ENCODE assay signal across 1 cellular context in the genomic region with DNA sequence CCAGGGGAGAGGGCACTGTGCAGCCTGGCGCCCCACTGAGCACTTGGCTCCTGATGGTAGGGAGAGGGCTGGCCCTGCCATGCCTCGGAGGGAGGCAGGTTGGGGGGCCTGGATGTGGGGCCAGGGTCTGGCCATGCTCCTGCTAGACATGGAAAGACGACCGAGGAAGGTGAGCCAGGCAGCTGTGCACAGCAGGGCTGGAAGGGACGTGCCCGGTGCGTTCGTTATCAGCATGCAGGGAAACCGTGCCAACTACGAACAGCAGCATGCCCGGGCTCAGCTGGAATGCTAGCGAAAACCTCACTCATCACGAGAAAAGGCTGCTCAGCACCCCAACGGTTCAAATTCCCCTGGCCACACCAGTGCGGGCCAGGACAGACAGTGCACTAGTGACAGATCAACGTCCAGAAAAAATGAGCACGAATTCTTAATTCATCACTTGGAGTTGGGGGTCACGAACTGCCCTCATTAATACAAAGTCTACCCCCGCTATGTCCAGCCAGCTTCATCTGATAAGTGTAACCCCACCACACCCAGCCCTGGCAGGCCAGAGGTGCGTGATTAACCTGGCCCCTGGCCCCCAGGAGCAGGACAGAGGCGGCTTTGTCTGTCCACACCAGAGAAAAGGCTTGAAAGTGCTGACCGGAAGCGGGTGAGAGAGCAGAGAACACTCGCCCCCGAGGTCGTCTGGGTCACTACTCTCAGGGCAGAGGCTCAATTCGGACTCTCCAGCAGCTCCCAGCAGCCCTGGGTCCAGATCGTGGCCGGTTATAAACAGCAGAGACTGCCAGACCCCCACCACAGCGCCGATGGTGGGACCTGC.
A peak's percentile ranks its signal among the peaks of the same experiment; 100 is the strongest.
TF ChIP-seq lines count a peak whose summit lies in the region.

No MANE protein-coding gene starts in this region.

TF ChIP-seq in HepG2, 621 proteins besides CTCF, POLR2A, EP300 and RAD21 (continued from another document and continues in another):
- peak; percentile 76 for TF ChIP-seq HOXA3 (CRISPR knock-in tag; IDR thresholded peaks at IDR 0.05)
- no peak for TF ChIP-seq NR1H2 (CRISPR knock-in tag; IDR thresholded peaks at IDR 0.05; ENCODE audit: borderline replicate concordance, low read depth)
- TF ChIP-seq GPN1 (CRISPR knock-in tag; IDR thresholded peaks at IDR 0.05; ENCODE audit: borderline replicate concordance) = no peak
- TF ChIP-seq SIX4 (CRISPR knock-in tag; IDR thresholded peaks at IDR 0.05) = peak; percentile 47; the same call in 1 of the 2 replicates
- TF ChIP-seq, protein P1, sequence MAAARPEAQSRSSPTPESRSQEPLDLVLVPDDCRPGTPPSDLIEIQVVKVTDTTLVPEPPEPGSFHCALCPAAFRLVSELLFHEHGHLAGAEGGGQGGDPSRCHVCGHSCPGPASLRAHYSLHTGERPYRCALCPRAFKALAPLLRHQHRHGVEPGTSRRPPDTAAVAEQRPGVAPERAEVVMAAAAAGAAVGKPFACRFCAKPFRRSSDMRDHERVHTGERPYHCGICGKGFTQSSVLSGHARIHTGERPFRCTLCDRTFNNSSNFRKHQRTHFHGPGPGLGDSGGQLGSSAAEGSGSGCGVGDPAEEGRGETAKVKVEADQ (CRISPR knock-in tag; IDR thresholded peaks at IDR 0.05; ENCODE audit: borderline replicate concordance) = no peak
- no peak for TF ChIP-seq STAT5B (CRISPR knock-in tag; IDR thresholded peaks at IDR 0.05)
- TF ChIP-seq SP140L (CRISPR knock-in tag; IDR thresholded peaks at IDR 0.05; ENCODE audit: borderline replicate concordance) = no peak
- peak; percentile 96 for TF ChIP-seq RARA (CRISPR knock-in tag; IDR thresholded peaks at IDR 0.05)
- no peak for TF ChIP-seq ZNF558 (CRISPR knock-in tag; IDR thresholded peaks at IDR 0.05; ENCODE audit: borderline replicate concordance)
- no peak for TF ChIP-seq MZF1 (CRISPR knock-in tag; IDR thresholded peaks at IDR 0.05; ENCODE audit: borderline replicate concordance)
- no peak for TF ChIP-seq GZF1 (CRISPR knock-in tag; IDR thresholded peaks at IDR 0.05)
- TF ChIP-seq NBN (conservative IDR thresholded peaks at IDR 0.05) = no peak
- TF ChIP-seq TRIM24 (CRISPR knock-in tag; IDR thresholded peaks at IDR 0.05) = no peak
- TF ChIP-seq, protein P2, sequence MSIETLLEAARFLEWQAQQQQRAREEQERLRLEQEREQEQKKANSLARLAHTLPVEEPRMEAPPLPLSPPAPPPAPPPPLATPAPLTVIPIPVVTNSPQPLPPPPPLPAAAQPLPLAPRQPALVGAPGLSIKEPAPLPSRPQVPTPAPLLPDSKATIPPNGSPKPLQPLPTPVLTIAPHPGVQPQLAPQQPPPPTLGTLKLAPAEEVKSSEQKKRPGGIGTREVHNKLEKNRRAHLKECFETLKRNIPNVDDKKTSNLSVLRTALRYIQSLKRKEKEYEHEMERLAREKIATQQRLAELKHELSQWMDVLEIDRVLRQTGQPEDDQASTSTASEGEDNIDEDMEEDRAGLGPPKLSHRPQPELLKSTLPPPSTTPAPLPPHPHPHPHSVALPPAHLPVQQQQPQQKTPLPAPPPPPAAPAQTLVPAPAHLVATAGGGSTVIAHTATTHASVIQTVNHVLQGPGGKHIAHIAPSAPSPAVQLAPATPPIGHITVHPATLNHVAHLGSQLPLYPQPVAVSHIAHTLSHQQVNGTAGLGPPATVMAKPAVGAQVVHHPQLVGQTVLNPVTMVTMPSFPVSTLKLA (IDR thresholded peaks at IDR 0.05) = no peak
- TF ChIP-seq, protein P3, sequence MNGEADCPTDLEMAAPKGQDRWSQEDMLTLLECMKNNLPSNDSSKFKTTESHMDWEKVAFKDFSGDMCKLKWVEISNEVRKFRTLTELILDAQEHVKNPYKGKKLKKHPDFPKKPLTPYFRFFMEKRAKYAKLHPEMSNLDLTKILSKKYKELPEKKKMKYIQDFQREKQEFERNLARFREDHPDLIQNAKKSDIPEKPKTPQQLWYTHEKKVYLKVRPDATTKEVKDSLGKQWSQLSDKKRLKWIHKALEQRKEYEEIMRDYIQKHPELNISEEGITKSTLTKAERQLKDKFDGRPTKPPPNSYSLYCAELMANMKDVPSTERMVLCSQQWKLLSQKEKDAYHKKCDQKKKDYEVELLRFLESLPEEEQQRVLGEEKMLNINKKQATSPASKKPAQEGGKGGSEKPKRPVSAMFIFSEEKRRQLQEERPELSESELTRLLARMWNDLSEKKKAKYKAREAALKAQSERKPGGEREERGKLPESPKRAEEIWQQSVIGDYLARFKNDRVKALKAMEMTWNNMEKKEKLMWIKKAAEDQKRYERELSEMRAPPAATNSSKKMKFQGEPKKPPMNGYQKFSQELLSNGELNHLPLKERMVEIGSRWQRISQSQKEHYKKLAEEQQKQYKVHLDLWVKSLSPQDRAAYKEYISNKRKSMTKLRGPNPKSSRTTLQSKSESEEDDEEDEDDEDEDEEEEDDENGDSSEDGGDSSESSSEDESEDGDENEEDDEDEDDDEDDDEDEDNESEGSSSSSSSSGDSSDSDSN (CRISPR knock-in tag; IDR thresholded peaks at IDR 0.05) = peak; percentile 55
- peak; percentile 66; the same call in 1 of the 2 replicates for TF ChIP-seq KDM2A (CRISPR knock-in tag; IDR thresholded peaks at IDR 0.05; ENCODE audit: borderline replicate concordance, low read depth)
- TF ChIP-seq, protein P4, sequence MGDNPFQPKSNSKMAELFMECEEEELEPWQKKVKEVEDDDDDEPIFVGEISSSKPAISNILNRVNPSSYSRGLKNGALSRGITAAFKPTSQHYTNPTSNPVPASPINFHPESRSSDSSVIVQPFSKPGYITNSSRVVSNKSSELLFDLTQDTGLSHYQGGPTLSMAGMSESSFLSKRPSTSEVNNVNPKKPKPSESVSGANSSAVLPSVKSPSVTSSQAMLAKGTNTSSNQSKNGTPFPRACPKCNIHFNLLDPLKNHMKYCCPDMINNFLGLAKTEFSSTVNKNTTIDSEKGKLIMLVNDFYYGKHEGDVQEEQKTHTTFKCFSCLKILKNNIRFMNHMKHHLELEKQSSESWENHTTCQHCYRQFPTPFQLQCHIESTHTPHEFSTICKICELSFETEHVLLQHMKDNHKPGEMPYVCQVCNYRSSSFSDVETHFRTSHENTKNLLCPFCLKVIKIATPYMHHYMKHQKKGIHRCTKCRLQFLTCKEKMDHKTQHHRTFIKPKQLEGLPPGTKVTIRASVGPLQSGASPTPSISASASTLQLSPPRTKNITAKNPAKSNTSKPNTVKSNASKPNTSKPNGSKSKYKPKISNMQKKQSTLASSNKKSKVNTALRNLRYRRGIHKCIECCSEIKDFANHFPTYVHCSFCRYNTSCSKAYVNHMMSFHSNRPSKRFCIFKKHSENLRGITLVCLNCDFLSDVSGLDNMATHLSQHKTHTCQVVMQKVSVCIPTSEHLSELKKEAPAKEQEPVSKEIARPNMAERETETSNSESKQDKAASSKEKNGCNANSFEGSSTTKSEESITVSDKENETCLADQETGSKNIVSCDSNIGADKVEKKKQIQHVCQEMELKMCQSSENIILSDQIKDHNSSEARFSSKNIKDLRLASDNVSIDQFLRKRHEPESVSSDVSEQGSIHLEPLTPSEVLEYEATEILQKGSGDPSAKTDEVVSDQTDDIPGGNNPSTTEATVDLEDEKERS (CRISPR knock-in tag; IDR thresholded peaks at IDR 0.05) = no peak
- TF ChIP-seq SIN3A (IDR thresholded peaks at IDR 0.05; ENCODE audit: borderline replicate concordance, low read depth, low read length) = no peak
- TF ChIP-seq, protein P5, sequence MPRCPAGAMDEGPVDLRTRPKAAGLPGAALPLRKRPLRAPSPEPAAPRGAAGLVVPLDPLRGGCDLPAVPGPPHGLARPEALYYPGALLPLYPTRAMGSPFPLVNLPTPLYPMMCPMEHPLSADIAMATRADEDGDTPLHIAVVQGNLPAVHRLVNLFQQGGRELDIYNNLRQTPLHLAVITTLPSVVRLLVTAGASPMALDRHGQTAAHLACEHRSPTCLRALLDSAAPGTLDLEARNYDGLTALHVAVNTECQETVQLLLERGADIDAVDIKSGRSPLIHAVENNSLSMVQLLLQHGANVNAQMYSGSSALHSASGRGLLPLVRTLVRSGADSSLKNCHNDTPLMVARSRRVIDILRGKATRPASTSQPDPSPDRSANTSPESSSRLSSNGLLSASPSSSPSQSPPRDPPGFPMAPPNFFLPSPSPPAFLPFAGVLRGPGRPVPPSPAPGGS (CRISPR knock-in tag; IDR thresholded peaks at IDR 0.05) = no peak
- no peak for TF ChIP-seq TCF7L2 (IDR thresholded peaks at IDR 0.05; ENCODE audit: low read depth, low read length)
- no peak for TF ChIP-seq ZNF138 (CRISPR knock-in tag; IDR thresholded peaks at IDR 0.05; ENCODE audit: low read depth)
- TF ChIP-seq, protein P6, sequence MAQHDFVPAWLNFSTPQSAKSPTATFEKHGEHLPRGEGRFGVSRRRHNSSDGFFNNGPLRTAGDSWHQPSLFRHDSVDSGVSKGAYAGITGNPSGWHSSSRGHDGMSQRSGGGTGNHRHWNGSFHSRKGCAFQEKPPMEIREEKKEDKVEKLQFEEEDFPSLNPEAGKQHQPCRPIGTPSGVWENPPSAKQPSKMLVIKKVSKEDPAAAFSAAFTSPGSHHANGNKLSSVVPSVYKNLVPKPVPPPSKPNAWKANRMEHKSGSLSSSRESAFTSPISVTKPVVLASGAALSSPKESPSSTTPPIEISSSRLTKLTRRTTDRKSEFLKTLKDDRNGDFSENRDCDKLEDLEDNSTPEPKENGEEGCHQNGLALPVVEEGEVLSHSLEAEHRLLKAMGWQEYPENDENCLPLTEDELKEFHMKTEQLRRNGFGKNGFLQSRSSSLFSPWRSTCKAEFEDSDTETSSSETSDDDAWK (CRISPR knock-in tag; IDR thresholded peaks at IDR 0.05) = no peak
- no peak; the same call in 1 of the 2 replicates for TF ChIP-seq AHR (CRISPR knock-in tag; IDR thresholded peaks at IDR 0.05)
- no peak for TF ChIP-seq ZNF510 (CRISPR knock-in tag; IDR thresholded peaks at IDR 0.05; ENCODE audit: low read depth)
- TF ChIP-seq, protein P7, sequence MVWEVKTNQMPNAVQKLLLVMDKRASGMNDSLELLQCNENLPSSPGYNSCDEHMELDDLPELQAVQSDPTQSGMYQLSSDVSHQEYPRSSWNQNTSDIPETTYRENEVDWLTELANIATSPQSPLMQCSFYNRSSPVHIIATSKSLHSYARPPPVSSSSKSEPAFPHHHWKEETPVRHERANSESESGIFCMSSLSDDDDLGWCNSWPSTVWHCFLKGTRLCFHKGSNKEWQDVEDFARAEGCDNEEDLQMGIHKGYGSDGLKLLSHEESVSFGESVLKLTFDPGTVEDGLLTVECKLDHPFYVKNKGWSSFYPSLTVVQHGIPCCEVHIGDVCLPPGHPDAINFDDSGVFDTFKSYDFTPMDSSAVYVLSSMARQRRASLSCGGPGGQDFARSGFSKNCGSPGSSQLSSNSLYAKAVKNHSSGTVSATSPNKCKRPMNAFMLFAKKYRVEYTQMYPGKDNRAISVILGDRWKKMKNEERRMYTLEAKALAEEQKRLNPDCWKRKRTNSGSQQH (CRISPR knock-in tag; IDR thresholded peaks at IDR 0.05; ENCODE audit: low read depth) = no peak
- 0 out of 2 replicates have a peak, but pooled peaks have one; percentile 29 for TF ChIP-seq FOXC1 (CRISPR knock-in tag; IDR thresholded peaks at IDR 0.05; ENCODE audit: borderline replicate concordance)
- TF ChIP-seq, protein P8, sequence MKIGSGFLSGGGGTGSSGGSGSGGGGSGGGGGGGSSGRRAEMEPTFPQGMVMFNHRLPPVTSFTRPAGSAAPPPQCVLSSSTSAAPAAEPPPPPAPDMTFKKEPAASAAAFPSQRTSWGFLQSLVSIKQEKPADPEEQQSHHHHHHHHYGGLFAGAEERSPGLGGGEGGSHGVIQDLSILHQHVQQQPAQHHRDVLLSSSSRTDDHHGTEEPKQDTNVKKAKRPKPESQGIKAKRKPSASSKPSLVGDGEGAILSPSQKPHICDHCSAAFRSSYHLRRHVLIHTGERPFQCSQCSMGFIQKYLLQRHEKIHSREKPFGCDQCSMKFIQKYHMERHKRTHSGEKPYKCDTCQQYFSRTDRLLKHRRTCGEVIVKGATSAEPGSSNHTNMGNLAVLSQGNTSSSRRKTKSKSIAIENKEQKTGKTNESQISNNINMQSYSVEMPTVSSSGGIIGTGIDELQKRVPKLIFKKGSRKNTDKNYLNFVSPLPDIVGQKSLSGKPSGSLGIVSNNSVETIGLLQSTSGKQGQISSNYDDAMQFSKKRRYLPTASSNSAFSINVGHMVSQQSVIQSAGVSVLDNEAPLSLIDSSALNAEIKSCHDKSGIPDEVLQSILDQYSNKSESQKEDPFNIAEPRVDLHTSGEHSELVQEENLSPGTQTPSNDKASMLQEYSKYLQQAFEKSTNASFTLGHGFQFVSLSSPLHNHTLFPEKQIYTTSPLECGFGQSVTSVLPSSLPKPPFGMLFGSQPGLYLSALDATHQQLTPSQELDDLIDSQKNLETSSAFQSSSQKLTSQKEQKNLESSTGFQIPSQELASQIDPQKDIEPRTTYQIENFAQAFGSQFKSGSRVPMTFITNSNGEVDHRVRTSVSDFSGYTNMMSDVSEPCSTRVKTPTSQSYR (CRISPR knock-in tag; IDR thresholded peaks at IDR 0.05; ENCODE audit: borderline replicate concordance) = peak; percentile 54; the same call in 1 of the 2 replicates
- no peak for TF ChIP-seq ZNF207 (IDR thresholded peaks at IDR 0.05; ENCODE audit: borderline replicate concordance)
- TF ChIP-seq, protein P9, sequence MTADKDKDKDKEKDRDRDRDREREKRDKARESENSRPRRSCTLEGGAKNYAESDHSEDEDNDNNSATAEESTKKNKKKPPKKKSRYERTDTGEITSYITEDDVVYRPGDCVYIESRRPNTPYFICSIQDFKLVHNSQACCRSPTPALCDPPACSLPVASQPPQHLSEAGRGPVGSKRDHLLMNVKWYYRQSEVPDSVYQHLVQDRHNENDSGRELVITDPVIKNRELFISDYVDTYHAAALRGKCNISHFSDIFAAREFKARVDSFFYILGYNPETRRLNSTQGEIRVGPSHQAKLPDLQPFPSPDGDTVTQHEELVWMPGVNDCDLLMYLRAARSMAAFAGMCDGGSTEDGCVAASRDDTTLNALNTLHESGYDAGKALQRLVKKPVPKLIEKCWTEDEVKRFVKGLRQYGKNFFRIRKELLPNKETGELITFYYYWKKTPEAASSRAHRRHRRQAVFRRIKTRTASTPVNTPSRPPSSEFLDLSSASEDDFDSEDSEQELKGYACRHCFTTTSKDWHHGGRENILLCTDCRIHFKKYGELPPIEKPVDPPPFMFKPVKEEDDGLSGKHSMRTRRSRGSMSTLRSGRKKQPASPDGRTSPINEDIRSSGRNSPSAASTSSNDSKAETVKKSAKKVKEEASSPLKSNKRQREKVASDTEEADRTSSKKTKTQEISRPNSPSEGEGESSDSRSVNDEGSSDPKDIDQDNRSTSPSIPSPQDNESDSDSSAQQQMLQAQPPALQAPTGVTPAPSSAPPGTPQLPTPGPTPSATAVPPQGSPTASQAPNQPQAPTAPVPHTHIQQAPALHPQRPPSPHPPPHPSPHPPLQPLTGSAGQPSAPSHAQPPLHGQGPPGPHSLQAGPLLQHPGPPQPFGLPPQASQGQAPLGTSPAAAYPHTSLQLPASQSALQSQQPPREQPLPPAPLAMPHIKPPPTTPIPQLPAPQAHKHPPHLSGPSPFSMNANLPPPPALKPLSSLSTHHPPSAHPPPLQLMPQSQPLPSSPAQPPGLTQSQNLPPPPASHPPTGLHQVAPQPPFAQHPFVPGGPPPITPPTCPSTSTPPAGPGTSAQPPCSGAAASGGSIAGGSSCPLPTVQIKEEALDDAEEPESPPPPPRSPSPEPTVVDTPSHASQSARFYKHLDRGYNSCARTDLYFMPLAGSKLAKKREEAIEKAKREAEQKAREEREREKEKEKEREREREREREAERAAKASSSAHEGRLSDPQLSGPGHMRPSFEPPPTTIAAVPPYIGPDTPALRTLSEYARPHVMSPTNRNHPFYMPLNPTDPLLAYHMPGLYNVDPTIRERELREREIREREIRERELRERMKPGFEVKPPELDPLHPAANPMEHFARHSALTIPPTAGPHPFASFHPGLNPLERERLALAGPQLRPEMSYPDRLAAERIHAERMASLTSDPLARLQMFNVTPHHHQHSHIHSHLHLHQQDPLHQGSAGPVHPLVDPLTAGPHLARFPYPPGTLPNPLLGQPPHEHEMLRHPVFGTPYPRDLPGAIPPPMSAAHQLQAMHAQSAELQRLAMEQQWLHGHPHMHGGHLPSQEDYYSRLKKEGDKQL (CRISPR knock-in tag; IDR thresholded peaks at IDR 0.05; ENCODE audit: low read depth) = peak; percentile 68; the same call in 1 of the 2 replicates
